Comparison of ENCODE assay signal across 8 cellular contexts in the genomic region with DNA sequence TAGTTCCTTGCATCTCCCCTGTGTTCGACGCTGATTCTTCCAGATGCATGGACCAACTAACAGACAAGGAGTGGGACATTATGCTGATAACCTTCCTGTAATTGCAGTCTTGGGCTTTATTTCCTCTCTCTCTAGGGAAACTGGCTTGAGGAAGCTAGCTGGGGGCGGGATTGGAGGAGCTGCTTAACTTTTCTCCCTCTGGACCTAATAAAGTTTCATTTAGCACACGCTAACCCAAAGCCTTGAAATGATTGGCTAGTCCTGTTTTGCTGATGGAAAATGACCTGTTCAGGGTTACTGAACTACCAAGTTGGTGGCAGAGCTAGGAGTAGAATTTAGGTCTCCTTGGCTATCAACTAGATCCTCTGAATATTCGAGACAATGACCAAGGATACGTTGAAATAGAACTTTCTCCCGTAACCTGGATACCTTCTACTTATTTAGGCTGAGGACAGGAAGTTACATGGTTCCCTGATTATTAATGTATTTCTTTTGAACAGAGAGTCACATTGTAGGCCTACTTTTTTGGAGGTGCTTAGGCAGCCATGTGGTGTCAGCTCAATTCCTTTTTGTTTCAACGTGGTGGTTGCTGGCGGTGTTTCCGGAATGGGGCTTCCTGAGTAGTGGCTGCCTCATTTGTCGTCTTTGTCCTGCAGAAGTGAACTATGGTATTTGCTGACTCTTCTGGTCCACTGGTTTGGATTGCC. TPM values are rescaled to one million over a fixed set of nuclear protein-coding genes. Genes with fewer than 3 reads are reported as not detected.
A peak's percentile ranks its signal among the peaks of the same experiment; 100 is the strongest.
DNase-seq lines count a peak whose midpoint lies in the region; ATAC-seq and TF ChIP-seq lines count a peak whose summit lies in the region.

No MANE protein-coding gene starts in this region.

- no peaks in the 10 kb centered on the region for H3F3A ChIP-seq in smooth muscle cell (ENCODE audit: low read depth)

- H3K27ac ChIP-seq in HCT116 (ENCODE audit: low read depth, low read length), result no peak overlapping the region
- H3K27ac ChIP-seq in smooth muscle cell (ENCODE audit: low read depth), result peak overlapping the region; percentile 3

- H3K9ac ChIP-seq in HCT116 (ENCODE audit: low read length) (peak overlapping the region; percentile 97), smooth muscle cell (ENCODE audit: low read depth) (no peak overlapping the region)

- H3K36me3 ChIP-seq in HCT116 (ENCODE audit: control insufficient read depth in 1 of 2, insufficient read depth in 2 of 2, low read length in 2 of 2) (peaks cover 15 to 16% of the 10 kb centered on the region in 2 experiments), smooth muscle cell (ENCODE audit: low read depth) (no peaks in the 10 kb centered on the region)

- H3K9me2 ChIP-seq in HCT116 (ENCODE audit: insufficient read depth), result no peaks in the 10 kb centered on the region

- intact Hi-C loops in HCT116 (cut with micrococcal nuclease), result no loop called here

- no TSS peak for BruUV-seq in HCT116 (replicated peaks; lab: Mats Ljungman, UMichigan)

- DNase-seq in HCT116 (ENCODE audit: low read depth, low spot score) (no peak), T-helper 22 cell (ENCODE audit: low read depth) (peak; percentile 30), epithelial cell of proximal tubule (ENCODE audit: low read depth) (no peak), smooth muscle cell (lab: John Stamatoyannopoulos, UW; ENCODE audit: unreplicated experiment) (no peak), GM19238 (ENCODE audit: insufficient read length, low spot score) (no peak)

- peaks cover 8 to 35% of the 10 kb centered on the region in 2 experiments; a peak in 3 of 4 replicates for H3K4me1 ChIP-seq in HCT116 (ENCODE audit: control insufficient read depth in 1 of 2, insufficient read depth in 2 of 2, low read length in 2 of 2)
- no peaks in the 10 kb centered on the region for H3K4me1 ChIP-seq in smooth muscle cell (ENCODE audit: low read depth)

- H3K4me2 ChIP-seq in HCT116 (ENCODE audit: low read length) (peak overlapping the region; percentile 82), smooth muscle cell (peak overlapping the region; percentile 91)

- CTCF ChIA-PET in HCT116 (lab: Charles Lee), result no interaction called here

- POLR2A ChIA-PET in HCT116 (lab: Charles Lee), result no interaction called here

- H3K9me3 ChIP-seq in HCT116 (ENCODE audit: control insufficient read depth in 1 of 2, insufficient read depth in 1 of 2, low read depth in 1 of 2, low read length in 2 of 2) (no peaks in the 10 kb centered on the region), smooth muscle cell (replicated peaks; ENCODE audit: low read depth) (no peaks in the 10 kb centered on the region)

- H3K27me3 ChIP-seq in HCT116 (ENCODE audit: insufficient read depth, low read length) (no peaks in the 10 kb centered on the region), smooth muscle cell (ENCODE audit: low read depth) (no peaks in the 10 kb centered on the region)

- ATAC-seq in HCT116 (no peak), GM19395 (IDR thresholded peaks at IDR 0.05; ENCODE audit: unreplicated experiment) (no peak), GM18502 (IDR thresholded peaks at IDR 0.05; ENCODE audit: poor library complexity, unreplicated experiment) (no peak)
- no peak for ATAC-seq in activated CD4-positive, CD25-positive, alpha-beta regulatory T cell treated with anti-CD3 and anti-CD28 coated beads, Interleukin-2, amount 50 U/mL, for 24 hours

- RAD21 ChIA-PET in HCT116 (lab: Charles Lee; ENCODE audit: low non-redundant PET in 1 of 2, low total read pairs in 2 of 2, uncharacterized antibody in 2 of 2, unreplicated experiment in 2 of 2), result no interaction called here

- TF ChIP-seq RAD21 in HCT116 (IDR thresholded peaks at IDR 0.05; ENCODE audit: low read depth), result no peak

- no peak for TF ChIP-seq POLR2A in HCT116 (IDR thresholded peaks at IDR 0.05; ENCODE audit: borderline replicate concordance, extremely low read depth, insufficient read depth, insufficient read length)

- H3K4me3 ChIP-seq in HCT116 (replicated peaks in 1 of 2; ENCODE audit: low read depth in 1 of 2, low read length in 2 of 2), result peak overlapping the region; percentile 90 to 91; a peak in 3 of 4 replicates
- H3K4me3 ChIP-seq in epithelial cell of proximal tubule (ENCODE audit: low read depth, low read length), result peak overlapping the region; percentile 95
- H3K4me3 ChIP-seq in smooth muscle cell, result peak overlapping the region; percentile 90

- H2AFZ ChIP-seq in HCT116 (ENCODE audit: low read depth, low read length, poor library complexity, severe bottlenecking) (no peak overlapping the region), smooth muscle cell (ENCODE audit: low read depth) (no peak overlapping the region)

- peaks cover 71% of the 10 kb centered on the region for H3K79me2 ChIP-seq in HCT116 (ENCODE audit: insufficient read depth, low read length)
- peaks cover 69% of the 10 kb centered on the region for H3K79me2 ChIP-seq in smooth muscle cell (ENCODE audit: low read depth)

- TF ChIP-seq CTCF in HCT116 (IDR thresholded peaks at IDR 0.05 in 2 of 3, conservative IDR thresholded peaks at IDR 0.05 in 1 of 3; ENCODE audit: borderline replicate concordance in 1 of 3, insufficient read depth in 1 of 3, low read depth in 2 of 3, low read length in 2 of 3), result no peak
- TF ChIP-seq CTCF in epithelial cell of proximal tubule (conservative IDR thresholded peaks at IDR 0.05; ENCODE audit: low read depth, low read length), result no peak
- no peak for TF ChIP-seq CTCF in smooth muscle cell (IDR thresholded peaks at IDR 0.05; ENCODE audit: borderline replicate concordance, insufficient read depth, poor library complexity, severe bottlenecking)

- H4K20me1 ChIP-seq in HCT116 (ENCODE audit: insufficient read depth) (peaks cover 29% of the 10 kb centered on the region), smooth muscle cell (ENCODE audit: low read depth) (peaks cover 63% of the 10 kb centered on the region)

- 52% methylated on average over 11 of the region's 11 CpGs for WGBS in smooth muscle cell (ENCODE audit: low lambda C conversion rate)

TF ChIP-seq in HCT116, 20 proteins besides CTCF, POLR2A, EP300 and RAD21:
- TF ChIP-seq FOSL1 (IDR thresholded peaks at IDR 0.05; ENCODE audit: low read depth) (no peak), JUND (IDR thresholded peaks at IDR 0.05) (no peak), CEBPB (IDR thresholded peaks at IDR 0.05; ENCODE audit: low read depth) (no peak), SP1 (IDR thresholded peaks at IDR 0.05; ENCODE audit: low read depth) (no peak), SIN3A (IDR thresholded peaks at IDR 0.05; ENCODE audit: low read depth) (no peak), EZH2phosphoT487 (IDR thresholded peaks at IDR 0.05; ENCODE audit: borderline replicate concordance) (no peak), CBX3 (IDR thresholded peaks at IDR 0.05; ENCODE audit: low read depth) (no peak), ELF1 (IDR thresholded peaks at IDR 0.05; ENCODE audit: borderline replicate concordance, low read depth) (no peak), SRF (IDR thresholded peaks at IDR 0.05; ENCODE audit: low read depth) (no peak), POLR2AphosphoS5 (IDR thresholded peaks at IDR 0.05; ENCODE audit: low read depth, low read length) (no peak), YY1 (IDR thresholded peaks at IDR 0.05; ENCODE audit: extremely low read depth, insufficient replicate concordance, low read depth, low read length) (no peak), EZH2 (IDR thresholded peaks at IDR 0.05) (no peak), TCF7L2 (IDR thresholded peaks at IDR 0.05; ENCODE audit: borderline replicate concordance, extremely low read depth, insufficient read depth, insufficient read length) (no peak), ZFX (IDR thresholded peaks at IDR 0.05) (no peak)
- TF ChIP-seq, protein P1, sequence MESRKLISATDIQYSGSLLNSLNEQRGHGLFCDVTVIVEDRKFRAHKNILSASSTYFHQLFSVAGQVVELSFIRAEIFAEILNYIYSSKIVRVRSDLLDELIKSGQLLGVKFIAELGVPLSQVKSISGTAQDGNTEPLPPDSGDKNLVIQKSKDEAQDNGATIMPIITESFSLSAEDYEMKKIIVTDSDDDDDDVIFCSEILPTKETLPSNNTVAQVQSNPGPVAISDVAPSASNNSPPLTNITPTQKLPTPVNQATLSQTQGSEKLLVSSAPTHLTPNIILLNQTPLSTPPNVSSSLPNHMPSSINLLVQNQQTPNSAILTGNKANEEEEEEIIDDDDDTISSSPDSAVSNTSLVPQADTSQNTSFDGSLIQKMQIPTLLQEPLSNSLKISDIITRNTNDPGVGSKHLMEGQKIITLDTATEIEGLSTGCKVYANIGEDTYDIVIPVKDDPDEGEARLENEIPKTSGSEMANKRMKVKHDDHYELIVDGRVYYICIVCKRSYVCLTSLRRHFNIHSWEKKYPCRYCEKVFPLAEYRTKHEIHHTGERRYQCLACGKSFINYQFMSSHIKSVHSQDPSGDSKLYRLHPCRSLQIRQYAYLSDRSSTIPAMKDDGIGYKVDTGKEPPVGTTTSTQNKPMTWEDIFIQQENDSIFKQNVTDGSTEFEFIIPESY (IDR thresholded peaks at IDR 0.05; ENCODE audit: extremely low read depth, insufficient replicate concordance, low read length), result no peak
- TF ChIP-seq, protein P2, sequence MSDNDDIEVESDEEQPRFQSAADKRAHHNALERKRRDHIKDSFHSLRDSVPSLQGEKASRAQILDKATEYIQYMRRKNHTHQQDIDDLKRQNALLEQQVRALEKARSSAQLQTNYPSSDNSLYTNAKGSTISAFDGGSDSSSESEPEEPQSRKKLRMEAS (IDR thresholded peaks at IDR 0.05), result no peak
- TF ChIP-seq, protein P3, sequence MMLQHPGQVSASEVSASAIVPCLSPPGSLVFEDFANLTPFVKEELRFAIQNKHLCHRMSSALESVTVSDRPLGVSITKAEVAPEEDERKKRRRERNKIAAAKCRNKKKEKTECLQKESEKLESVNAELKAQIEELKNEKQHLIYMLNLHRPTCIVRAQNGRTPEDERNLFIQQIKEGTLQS (IDR thresholded peaks at IDR 0.05), result no peak

RNA-seq across cellular contexts. Expression of a gene that starts 2.0 kb away (rescaled TPM):
- total RNA-seq in HCT116 (2021; ENCODE audit: unreplicated experiment), result 492 TPM
- 642 and 771 TPM in 2 replicates for polyA plus RNA-seq in HCT116 (2012)
- total RNA-seq in epithelial cell of proximal tubule, result 323 and 729 TPM in 2 replicates
- 460 and 608 TPM in 2 replicates for total RNA-seq in smooth muscle cell
- polyA plus RNA-seq in smooth muscle cell, result 735 and 807 TPM in 2 replicates

RNA-seq across cellular contexts. Expression of a gene that starts 33.4 kb away (rescaled TPM):
- total RNA-seq in HCT116 (2021; ENCODE audit: unreplicated experiment) (16.2 TPM), epithelial cell of proximal tubule (18.6 and 65.7 TPM in 2 replicates), smooth muscle cell (27.7 and 28.8 TPM in 2 replicates)
- 5.9 and 6.6 TPM in 2 replicates for polyA plus RNA-seq in HCT116 (2012)
- 12.3 and 15.9 TPM in 2 replicates for polyA plus RNA-seq in smooth muscle cell
